Comparison of ENCODE assay signal across 18 cellular contexts in the genomic region with DNA sequence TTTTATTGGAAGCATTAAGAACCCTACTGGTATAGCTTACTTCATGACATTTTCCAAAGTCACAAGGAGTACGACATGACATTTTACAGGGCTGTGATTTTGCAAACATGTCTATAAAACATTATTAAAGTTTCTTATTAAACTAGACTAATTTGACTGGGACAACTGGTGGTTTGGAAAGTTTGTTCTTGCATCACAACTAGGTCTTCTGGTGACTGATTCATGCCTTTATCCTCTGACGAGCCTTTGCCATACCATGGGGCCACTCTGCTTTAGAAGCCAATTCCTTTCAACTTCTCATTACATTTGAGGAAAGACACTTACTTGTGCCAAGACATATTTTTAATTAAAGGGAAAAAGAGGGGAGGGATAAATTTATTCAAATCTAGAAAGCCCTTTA.
A peak's percentile ranks its signal among the peaks of the same experiment; 100 is the strongest.
DNase-seq lines count a peak whose midpoint lies in the region; ATAC-seq and TF ChIP-seq lines count a peak whose summit lies in the region.
"Had no signal": no experiment of that assay in that cellular context is flagged by ENCODE, and none has a peak within 500 bp of the region (broad histone marks: within the 10 kb centered on the region; RNA-seq: fewer than 3 reads in every experiment).

No MANE protein-coding gene starts in this region.

- H3K79me2 ChIP-seq in smooth muscle cell (ENCODE audit: low read depth), result peaks cover 4% of the 10 kb centered on the region

- no peaks in the 10 kb centered on the region for H3K36me3 Mint-ChIP-seq in chondrocyte (ENCODE audit: low read depth)
- H3K36me3 Mint-ChIP-seq: CD14-positive monocyte, IgD-negative memory B cell had no signal

- no peaks in the 10 kb centered on the region for H3K27me3 ChIP-seq in smooth muscle cell (ENCODE audit: low read depth)
- H3K27me3 ChIP-seq in gastrocnemius medialis, result no peaks in the 10 kb centered on the region

- H3K9me3 Mint-ChIP-seq in chondrocyte (ENCODE audit: low read depth), result peaks cover 2% of the 10 kb centered on the region

- H3K27me3 Mint-ChIP-seq in chondrocyte (ENCODE audit: low read depth), result no peaks in the 10 kb centered on the region
- H3K27me3 Mint-ChIP-seq: IgD-negative memory B cell had no signal

- no peak overlapping the region for H3K27ac Mint-ChIP-seq in chondrocyte (ENCODE audit: unreplicated experiment)
- H3K27ac Mint-ChIP-seq: CD14-positive monocyte, IgD-negative memory B cell had no signal

- H2AFZ ChIP-seq in smooth muscle cell (ENCODE audit: low read depth), result no peak overlapping the region

- H3K4me1 Mint-ChIP-seq in chondrocyte (ENCODE audit: low read depth), result no peaks in the 10 kb centered on the region
- H3K4me1 Mint-ChIP-seq: CD14-positive monocyte, IgD-negative memory B cell had no signal

- H3K4me1 ChIP-seq in smooth muscle cell (ENCODE audit: low read depth), result no peaks in the 10 kb centered on the region
- H3K4me1 ChIP-seq in gastrocnemius medialis, result no peaks in the 10 kb centered on the region
- H3K4me1 ChIP-seq: HAP-1 had no signal

- H3K4me3 ChIP-seq in fibroblast of mammary gland (ENCODE audit: control insufficient read depth, low read depth, low read length) (no peak overlapping the region), smooth muscle cell (no peak overlapping the region), gastrocnemius medialis (no peak overlapping the region)
- H3K4me3 ChIP-seq: HAP-1 had no signal

- H3F3A ChIP-seq in smooth muscle cell (ENCODE audit: low read depth), result no peaks in the 10 kb centered on the region

- 8% methylated on average over 2 of the region's 2 CpGs for WGBS in smooth muscle cell (ENCODE audit: low lambda C conversion rate)

- intact Hi-C loops in gastrocnemius medialis (cut with DNase I; ENCODE audit: low total_unique reads), result no loop called here

- no peak overlapping the region for H3K4me3 Mint-ChIP-seq in chondrocyte (ENCODE audit: unreplicated experiment)
- H3K4me3 Mint-ChIP-seq: CD14-positive monocyte, IgD-negative memory B cell had no signal

- H3K9me3 ChIP-seq in smooth muscle cell (replicated peaks; ENCODE audit: low read depth) (no peaks in the 10 kb centered on the region), gastrocnemius medialis (no peaks in the 10 kb centered on the region)

- H3K27ac ChIP-seq in VCaP (peak overlapping the region; percentile 40; the same call in 1 of the 2 replicates), smooth muscle cell (ENCODE audit: low read depth) (peak overlapping the region; percentile 93), substantia nigra (ENCODE audit: low read depth, low read length, poor library complexity, severe bottlenecking) (no peak overlapping the region), gastrocnemius medialis (no peak overlapping the region)
- H3K27ac ChIP-seq: RWPE1 had no signal

- TF ChIP-seq CTCF in VCaP (conservative IDR thresholded peaks at IDR 0.05), result no peak
- TF ChIP-seq CTCF in fibroblast of mammary gland (conservative IDR thresholded peaks at IDR 0.05; ENCODE audit: control insufficient read depth, insufficient read depth, low read depth, low read length), result no peak
- no peak for TF ChIP-seq CTCF in smooth muscle cell (IDR thresholded peaks at IDR 0.05; ENCODE audit: borderline replicate concordance, insufficient read depth, poor library complexity, severe bottlenecking)
- no peak for TF ChIP-seq CTCF in chondrocyte (IDR thresholded peaks at IDR 0.05)
- TF ChIP-seq CTCF in gastrocnemius medialis (IDR thresholded peaks at IDR 0.05 in 4 of 5, conservative IDR thresholded peaks at IDR 0.05 in 1 of 5), result no peak

- no peak for ATAC-seq in gastrocnemius medialis

- DNase-seq in GM03348 (ENCODE audit: low spot score) (peak; percentile 7), fibroblast of mammary gland (ENCODE audit: low read depth) (peak; percentile 30), smooth muscle cell (lab: John Stamatoyannopoulos, UW; ENCODE audit: unreplicated experiment) (no peak), chondrocyte (ENCODE audit: low spot score) (no peak), substantia nigra (lab: John Stamatoyannopoulos, UW) (no peak), gastrocnemius medialis (no peak)
- DNase-seq: DMS79 treated with DMSO at 0.1 percent for 48 hours, Karpas-422, NCI-H1105, NCI-H1694 treated with DMSO at 0.1 percent for 48 hours, NCI-H2227 treated with DMSO at 0.1 percent for 48 hours, NCI-H524 treated with DMSO at 0.1 percent for 48 hours, SIG-M5 had no signal

- in situ Hi-C loops in gastrocnemius medialis (cut with MboI; ENCODE audit: low sequenced_read_pairs in 4 of 4), result no loop called here

- peak overlapping the region; percentile 16 for H3K4me2 ChIP-seq in smooth muscle cell

- no peak for TF ChIP-seq POLR2A in gastrocnemius medialis (IDR thresholded peaks at IDR 0.05)

- H3K9ac ChIP-seq in smooth muscle cell (ENCODE audit: low read depth), result peak overlapping the region; percentile 54

- H3K36me3 ChIP-seq in smooth muscle cell (ENCODE audit: low read depth) (no peaks in the 10 kb centered on the region), gastrocnemius medialis (no peaks in the 10 kb centered on the region)
- H3K36me3 ChIP-seq: HAP-1 had no signal

- no peaks in the 10 kb centered on the region for H4K20me1 ChIP-seq in smooth muscle cell (ENCODE audit: low read depth)

Comparison
In these comparisons a context has a peak if more than half of its experiments do, and no peak if none do; other contexts are left out.
1. DNase-seq: peak in GM03348 (single experiment) and fibroblast of mammary gland (single experiment); none in smooth muscle cell (single experiment), chondrocyte (single experiment), substantia nigra (0 of 49) and gastrocnemius medialis (0 of 2).
2. H3K27ac ChIP-seq: peak in VCaP (single experiment) and smooth muscle cell (single experiment); none in substantia nigra (single experiment) and gastrocnemius medialis (0 of 4).